8 cellular contexts compared by ENCODE assay signal in genomic region chr17:78013683-78014467, GRCh38. TPM values are rescaled to one million over a fixed set of nuclear protein-coding genes. Genes with fewer than 3 reads are reported as not detected.
A peak's percentile ranks its signal among the peaks of the same experiment; 100 is the strongest.
DNase-seq lines count a peak whose midpoint lies in the region; ATAC-seq and TF ChIP-seq lines count a peak whose summit lies in the region.

No MANE protein-coding gene starts in this region.

- DNase-seq in NCI-H1436 (lab: John Stamatoyannopoulos, UW) (peak; percentile 72), NCI-H1436 treated with DMSO at 0.1 percent for 48 hours (lab: John Stamatoyannopoulos, UW) (no peak), NCI-H128 (lab: John Stamatoyannopoulos, UW; ENCODE audit: unreplicated experiment) (peak; percentile 13), T follicular helper cell (ENCODE audit: low read depth) (peak; percentile 15), MCF 10A (ENCODE audit: unreplicated experiment) (peak; percentile 81), islet precursor cell (peak; percentile 77)
- peak; percentile 39 for DNase-seq in stimulated activated CD4-positive, alpha-beta T cell treated with anti-CD3 and anti-CD28 coated beads, Interleukin-2, amount 100 ng/mL, for 4 hours (ENCODE audit: low read depth)

- no peak overlapping the region for H3K27ac Mint-ChIP-seq in MCF 10A (ENCODE audit: low read depth, unreplicated experiment)

- BruUV-seq in MCF 10A (replicated peaks; lab: Mats Ljungman, UMichigan): no TSS peak

- no peaks in the 10 kb centered on the region for H3K27me3 Mint-ChIP-seq in MCF 10A (ENCODE audit: insufficient read depth, unreplicated experiment)

- H3K4me1 Mint-ChIP-seq in MCF 10A (ENCODE audit: insufficient read depth, unreplicated experiment): peaks cover 6% of the 10 kb centered on the region

- no peaks in the 10 kb centered on the region for H3K9me3 Mint-ChIP-seq in MCF 10A (ENCODE audit: unreplicated experiment)

- H3K36me3 Mint-ChIP-seq in MCF 10A (ENCODE audit: insufficient read depth, unreplicated experiment): no peaks in the 10 kb centered on the region

- intact Hi-C loops in MCF 10A (cut with micrococcal nuclease): loop anchor here (1.0 to 10.0 kb wide), 5 partner anchors 100 to 679 kb away; no protein-coding TSS in a partner anchor

- peak; percentile 86 for TF ChIP-seq CTCF in MCF 10A (IDR thresholded peaks at IDR 0.05; ENCODE audit: unreplicated experiment)

- no peak overlapping the region for H3K4me3 Mint-ChIP-seq in MCF 10A (ENCODE audit: unreplicated experiment)

- CTCF ChIA-PET in MCF 10A (lab: Yijun Ruan, JAX): interaction anchor here (0.5 to 9.2 kb wide), 42 partner anchors 9 to 1086 kb away, joined by 3 to 123 read pairs (median 4); no protein-coding TSS in a partner anchor

- POLR2A ChIA-PET in MCF 10A (lab: Yijun Ruan, JAX): interaction anchor here (0.6 to 1.8 kb wide), 5 partner anchors 27 to 471 kb away, joined by 3 to 13 read pairs (median 5); partner anchors contain the start of gene TNRC6C

- no peak for ATAC-seq in HG02642 (IDR thresholded peaks at IDR 0.05; ENCODE audit: poor library complexity, unreplicated experiment)

RNA-seq across cellular contexts. Expression of gene TNRC6C, which starts 55.4 kb away (rescaled TPM):
- 15.7 and 16.4 TPM in 2 replicates for total RNA-seq in MCF 10A (2022)
